In the genomic region with DNA sequence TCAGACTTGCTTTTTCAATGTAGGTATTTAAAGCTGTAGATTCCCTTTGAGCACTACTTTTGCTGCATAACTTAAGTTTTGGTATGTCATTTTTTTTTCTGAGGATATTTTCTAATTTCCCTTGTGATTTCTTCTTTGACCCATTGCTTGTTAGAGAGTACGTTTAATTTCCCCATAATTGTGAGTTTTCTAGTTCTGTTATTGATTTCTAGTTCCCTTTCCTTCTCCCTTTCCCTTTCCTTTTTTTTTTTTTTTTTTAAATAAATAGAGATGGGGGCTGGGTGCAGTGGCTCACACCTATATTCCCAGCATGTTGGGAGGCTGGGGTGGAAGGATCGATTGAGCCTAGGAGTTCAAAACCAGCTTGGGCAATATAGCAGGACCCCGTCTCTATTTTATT, we compare ENCODE assay signal across 21 cellular contexts. TPM values are rescaled to one million over a fixed set of nuclear protein-coding genes. Genes with fewer than 3 reads are reported as not detected.
"Had no signal": no experiment of that assay in that cellular context is flagged by ENCODE, and none has a peak within 500 bp of the region (broad histone marks: within the 10 kb centered on the region; RNA-seq: fewer than 3 reads in every experiment).

No MANE protein-coding gene starts in this region.

- H3K36me3 Mint-ChIP-seq: natural killer cell had no signal

- H3K36me3 ChIP-seq: ovary had no signal

- H3K27ac ChIP-seq: colonic mucosa, esophagus muscularis mucosa, gastrocnemius medialis, heart right ventricle, ovary, right atrium auricular region, sigmoid colon, skin epidermis, suprapubic skin, thyroid gland had no signal

- H3K27ac Mint-ChIP-seq: type B pancreatic cell had no signal

- DNase-seq: colonic mucosa; dermis blood vessel endothelial cell; gastrocnemius medialis; heart right ventricle; hypothalamus; kidney glomerular epithelial cell; natural killer cell; nucleus accumbens; ovary; sigmoid colon; stimulated activated CD4-positive, alpha-beta T cell treated with anti-CD3 and anti-CD28 coated beads, Interleukin-2, amount 100 ng/mL, for 24 hours; stimulated activated naive CD4-positive, alpha-beta T cell; thyroid gland had no signal

- H3K4me3 Mint-ChIP-seq: natural killer cell, neural crest cell, type B pancreatic cell had no signal

- ATAC-seq: gastrocnemius medialis, heart right ventricle, natural killer cell had no signal

- H3K9me3 Mint-ChIP-seq: natural killer cell, neural crest cell, type B pancreatic cell had no signal

- H3K4me3 ChIP-seq: colonic mucosa, esophagus muscularis mucosa, gastrocnemius medialis, heart right ventricle, ovary, right atrium auricular region, sigmoid colon, skin epidermis, suprapubic skin, thyroid gland had no signal

- H3K27me3 Mint-ChIP-seq: type B pancreatic cell had no signal

- H3K4me1 ChIP-seq: colonic mucosa, suprapubic skin had no signal

- H3K27me3 ChIP-seq: colonic mucosa, esophagus muscularis mucosa, gastrocnemius medialis, heart right ventricle, ovary, right atrium auricular region, sigmoid colon, suprapubic skin, thyroid gland had no signal

- H3K9me3 ChIP-seq: colonic mucosa, esophagus muscularis mucosa, gastrocnemius medialis, heart right ventricle, ovary, right atrium auricular region, sigmoid colon, suprapubic skin, thyroid gland had no signal

RNA-seq across cellular contexts. Expression of a gene that starts 34.3 kb away (rescaled TPM):
- total RNA-seq: lung microvascular endothelial cell, mononuclear cell, right atrium auricular region had no signal

RNA-seq across cellular contexts. Expression of a gene that starts 47.0 kb away (rescaled TPM):
- total RNA-seq: esophagus muscularis mucosa had no signal
